In the genomic region with DNA sequence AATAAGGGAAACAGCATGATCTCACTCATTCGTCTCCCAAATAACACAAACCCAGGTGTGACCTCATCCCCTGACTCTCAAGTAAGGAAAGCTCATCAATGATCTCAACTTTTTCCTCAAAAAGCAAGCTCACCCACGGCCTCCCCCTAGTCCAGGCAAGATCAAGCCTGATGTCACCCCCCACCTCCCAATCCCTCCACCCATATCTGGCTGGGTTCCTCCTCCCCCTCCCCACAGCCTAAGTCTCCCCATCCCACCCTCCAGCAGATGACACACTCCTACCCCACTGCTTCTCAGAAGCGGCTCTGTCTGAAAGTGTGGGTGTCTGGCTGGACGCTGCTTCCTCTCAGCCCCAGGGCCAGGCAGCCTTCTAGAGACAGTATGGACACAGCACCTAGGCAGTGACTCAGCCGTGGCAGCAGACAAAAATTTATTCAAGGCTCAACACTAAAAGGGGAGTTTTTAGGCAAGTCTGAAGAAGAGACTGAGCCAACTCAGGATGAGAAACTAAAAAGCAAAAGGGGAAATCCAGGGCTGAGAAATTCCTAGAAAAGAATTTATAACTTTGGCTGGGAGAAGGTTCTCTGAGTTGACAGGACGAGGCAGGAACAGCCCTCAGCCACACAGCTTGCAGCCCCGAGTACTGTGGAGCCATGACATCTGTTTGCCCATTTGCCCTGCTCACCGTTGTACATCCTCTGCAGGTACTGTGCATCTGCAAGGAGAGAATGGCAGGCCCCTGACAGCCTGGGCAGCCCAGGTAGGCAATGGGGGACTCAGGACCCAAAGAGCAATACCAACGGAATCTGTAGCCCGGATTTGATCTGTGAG, we compare ENCODE assay signal across 10 cellular contexts.
A peak's percentile ranks its signal among the peaks of the same experiment; 100 is the strongest.
DNase-seq lines count a peak whose midpoint lies in the region; ATAC-seq and TF ChIP-seq lines count a peak whose summit lies in the region.
"Had no signal": no experiment of that assay in that cellular context is flagged by ENCODE, and none has a peak within 500 bp of the region (broad histone marks: within the 10 kb centered on the region; RNA-seq: fewer than 3 reads in every experiment).

No MANE protein-coding gene starts in this region.

- no peaks in the 10 kb centered on the region for H3K9me3 ChIP-seq in ovary

- peaks cover under 1% of the 10 kb centered on the region for H3K27me3 ChIP-seq in ovary

- H3K4me1 ChIP-seq in ovary (ENCODE audit: insufficient read depth) = no peaks in the 10 kb centered on the region

- H3K27ac ChIP-seq in RWPE1 (peak overlapping the region; percentile 71), ovary (no peak overlapping the region)

- POLR2A ChIA-PET in RWPE1 (lab: Yijun Ruan, JAX; ENCODE audit: low non-redundant PET) = no interaction called here

- ATAC-seq in GM21360 (IDR thresholded peaks at IDR 0.05; ENCODE audit: unreplicated experiment) = peak; percentile 52
- ATAC-seq in GM19455 (IDR thresholded peaks at IDR 0.05; ENCODE audit: unreplicated experiment) = no peak
- ATAC-seq: HCT116 had no signal

- CTCF ChIA-PET in RWPE1 (lab: Yijun Ruan, JAX) = no interaction called here

- peak; percentile 33 for DNase-seq in RWPE1 (ENCODE audit: low spot score)
- peak; percentile 65 for DNase-seq in choroid plexus epithelial cell (ENCODE audit: low read depth)
- peak; percentile 36 to 51 for DNase-seq in stimulated activated CD4-positive, alpha-beta T cell treated with anti-CD3 and anti-CD28 coated beads, Interleukin-2, amount 100 ng/mL, for 48 hours
- no peak for DNase-seq in NCI-H2196 treated with DMSO at 0.1 percent for 48 hours (lab: John Stamatoyannopoulos, UW; ENCODE audit: unreplicated experiment)
- DNase-seq in COR-L47 (lab: John Stamatoyannopoulos, UW) = no peak
- DNase-seq in ovary = no peak
- DNase-seq: T1000 had no signal

- TF ChIP-seq EP300 in ovary (IDR thresholded peaks at IDR 0.05) = no peak

- whole genome bisulfite sequencing in ovary, 3 donors = 43 to 55% (median 50%) methylated on average over 10 of the region's 10 CpGs

- no peak overlapping the region for H3K4me3 ChIP-seq in choroid plexus epithelial cell (ENCODE audit: low read depth, low read length)
- H3K4me3 ChIP-seq in ovary = no peak overlapping the region

- TF ChIP-seq POLR2A in ovary (IDR thresholded peaks at IDR 0.05) = no peak

- H3K36me3 ChIP-seq in ovary = no peaks in the 10 kb centered on the region

- TF ChIP-seq CTCF in RWPE1 (conservative IDR thresholded peaks at IDR 0.05; ENCODE audit: low read depth) (no peak), choroid plexus epithelial cell (conservative IDR thresholded peaks at IDR 0.05; ENCODE audit: low read depth, low read length) (no peak), ovary (IDR thresholded peaks at IDR 0.05) (no peak)

- intact Hi-C loops in ovary (cut with DNase I) = no loop called here

Comparison
In these comparisons a context has a peak if more than half of its experiments do, and no peak if none do; other contexts are left out.
1. DNase-seq: peak in RWPE1 (single experiment), choroid plexus epithelial cell (single experiment) and stimulated activated CD4-positive, alpha-beta T cell treated with anti-CD3 and anti-CD28 coated beads, Interleukin-2, amount 100 ng/mL, for 48 hours (2 of 2); none in NCI-H2196 treated with DMSO at 0.1 percent for 48 hours (single experiment), COR-L47 (single experiment) and ovary (0 of 5).